Comparison of ENCODE assay signal across 9 cellular contexts in the genomic region with DNA sequence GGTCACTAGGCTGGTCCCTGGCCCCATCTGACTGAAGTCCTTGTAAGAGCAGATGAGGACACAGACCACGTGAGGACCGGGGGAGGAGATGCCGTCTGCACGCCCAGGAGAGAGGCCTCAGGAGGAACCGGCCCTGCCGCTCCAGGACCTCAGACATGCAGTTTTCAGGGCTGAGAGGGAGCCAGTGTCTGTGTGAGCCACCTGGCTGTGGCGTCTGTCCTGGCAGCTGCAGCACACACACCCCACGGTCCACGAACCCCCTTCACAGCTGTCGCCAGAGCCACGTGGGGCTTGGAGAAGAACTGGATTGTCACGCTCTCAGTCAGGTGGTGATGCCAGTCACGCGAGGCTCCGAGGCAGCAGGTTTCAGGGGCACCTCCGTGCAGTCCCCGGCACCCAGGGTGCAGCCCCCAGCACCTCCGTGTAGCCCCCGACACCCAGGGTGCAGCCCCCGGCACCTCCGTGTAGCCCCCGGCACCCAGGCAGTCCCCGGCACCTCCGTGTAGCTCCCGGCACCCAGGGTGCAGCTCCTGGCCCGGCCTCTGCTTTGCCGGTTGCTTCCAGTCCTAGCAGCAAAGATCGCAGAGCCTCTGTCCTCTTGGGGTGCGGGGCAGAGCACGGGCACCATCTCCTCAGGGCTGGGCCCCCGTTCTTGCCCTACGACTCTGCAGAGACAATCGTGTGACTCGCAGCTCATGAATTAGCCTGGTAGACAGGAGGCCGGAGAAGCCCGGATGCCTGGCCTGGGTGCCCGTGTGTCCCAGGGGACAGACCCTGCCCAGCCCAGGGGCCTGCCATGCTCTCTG. TPM values are rescaled to one million over a fixed set of nuclear protein-coding genes. Genes with fewer than 3 reads are reported as not detected.
A peak's percentile ranks its signal among the peaks of the same experiment; 100 is the strongest.
DNase-seq lines count a peak whose midpoint lies in the region; FAIRE-seq and TF ChIP-seq lines count a peak whose summit lies in the region.
"Had no signal": no experiment of that assay in that cellular context is flagged by ENCODE, and none has a peak within 500 bp of the region (broad histone marks: within the 10 kb centered on the region; RNA-seq: fewer than 3 reads in every experiment).

No MANE protein-coding gene starts in this region.

- H3K4me1 ChIP-seq in small intestine (ENCODE audit: control insufficient read depth in 2 of 2, insufficient read depth in 1 of 2, low read depth in 1 of 2, low read length in 1 of 2), result no peaks in the 10 kb centered on the region

- DNase-seq in NCI-H1417 (lab: John Stamatoyannopoulos, UW), result peak; percentile 36 to 74 (median 50)
- no peak for DNase-seq in NCI-H1417 treated with DMSO at 0.1 percent for 48 hours (lab: John Stamatoyannopoulos, UW)
- DNase-seq in NOMO-1 treated with DMSO at 0.1 percent for 48 hours (lab: John Stamatoyannopoulos, UW; ENCODE audit: unreplicated experiment), result peak; percentile 76
- peak; percentile 18 for DNase-seq in fibroblast of peridontal ligament (ENCODE audit: extremely low read depth)
- peak; percentile 55 for DNase-seq in small intestine
- DNase-seq in germinal center (ENCODE audit: low spot score), result no peak
- no peak for DNase-seq in GM13977 (ENCODE audit: low spot score)
- no peak for DNase-seq in activated naive CD4-positive, alpha-beta T cell (lab: John Stamatoyannopoulos, UW)

- peaks cover 0 to 2% of the 10 kb centered on the region in 2 donors for H3K27me3 ChIP-seq in small intestine (ENCODE audit: control insufficient read depth in 2 of 2, insufficient read depth in 2 of 2, low read length in 2 of 2)

- H3K27ac ChIP-seq in small intestine (ENCODE audit: low read depth in 1 of 2, low read length in 1 of 2), result no peak overlapping the region

- TF ChIP-seq CTCF in GM13977 (IDR thresholded peaks at IDR 0.05; ENCODE audit: extremely low read depth, insufficient read depth, missing control alignments), result no peak

- no peak for FAIRE-seq in small intestine (lab: Jason Lieb, UNC)
- FAIRE-seq: A204.1 had no signal

- H3K4me3 ChIP-seq in small intestine (ENCODE audit: low read depth in 1 of 2, low read length in 2 of 2), result no peak overlapping the region

- 42 to 60% (median 57%) methylated on average over 34 to 37 of the region's 37 CpGs for WGBS in small intestine, 3 donors

- no peaks in the 10 kb centered on the region for H3K36me3 ChIP-seq in small intestine (ENCODE audit: control insufficient read depth in 2 of 2, insufficient read depth in 2 of 2, low read length in 2 of 2)

- H3K9me3 ChIP-seq in small intestine (ENCODE audit: control insufficient read depth, low read depth), result no peaks in the 10 kb centered on the region

- in situ Hi-C loops in GM13977 (cut with MboI; ENCODE audit: low pct_unique_long_range_greater_than_20kb, low sequenced_read_pairs, unreplicated experiment), result no loop called here

RNA-seq across cellular contexts. Expression of gene SUMO3, which starts 19.0 kb away (rescaled TPM):
- polyA plus RNA-seq in small intestine, result 10 to 100 TPM; 70.8 to 78.6 (median 76.0) TPM

RNA-seq across cellular contexts. Expression of gene UBE2G2, which starts 35.2 kb away (rescaled TPM):
- 10 to 100 TPM; 30.0 to 40.5 (median 37.0) TPM for polyA plus RNA-seq in small intestine

RNA-seq across cellular contexts. Expression of gene PTTG1IP, which starts 36.6 kb away (rescaled TPM):
- polyA plus RNA-seq in small intestine, result 100 to 1,000 TPM; 116 to 128 (median 128) TPM

Comparison
In these comparisons a context has a peak if more than half of its experiments do, and no peak if none do; other contexts are left out.
1. DNase-seq: peak in NCI-H1417 (3 of 3), NOMO-1 treated with DMSO at 0.1 percent for 48 hours (single experiment), fibroblast of peridontal ligament (single experiment) and small intestine (single experiment); none in NCI-H1417 treated with DMSO at 0.1 percent for 48 hours (single experiment), germinal center (single experiment), GM13977 (single experiment) and activated naive CD4-positive, alpha-beta T cell (0 of 4).